ENCODE assay signal across 27 cellular contexts in the genomic region with DNA sequence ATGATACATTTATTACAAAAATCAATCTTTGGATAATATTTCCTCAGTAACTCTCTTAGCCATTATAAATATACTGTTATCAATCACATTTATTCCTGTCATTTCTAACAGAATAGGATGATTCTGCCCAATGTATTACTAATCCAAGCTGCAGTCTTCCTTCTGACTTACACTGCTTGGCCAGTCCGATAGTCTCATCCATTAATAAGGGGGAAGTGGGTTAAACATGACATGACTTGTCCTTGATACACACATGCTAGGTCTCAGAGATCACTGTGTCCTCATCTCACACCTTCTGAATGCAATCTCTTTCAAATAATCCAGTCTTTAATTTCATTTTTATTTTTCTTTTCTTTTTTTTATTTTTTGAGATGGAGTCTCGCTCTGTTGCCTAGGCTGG.
"Had no signal": no experiment of that assay in that cellular context is flagged by ENCODE, and none has a peak within 500 bp of the region (broad histone marks: within the 10 kb centered on the region; RNA-seq: fewer than 3 reads in every experiment).

No MANE protein-coding gene starts in this region.

- H3K4me1 ChIP-seq: adrenal gland, colonic mucosa had no signal

- H3K9me3 ChIP-seq: adrenal gland, ascending aorta, colonic mucosa, esophagus muscularis mucosa, gastroesophageal sphincter, heart right ventricle had no signal

- H3K4me3 ChIP-seq: adrenal gland, ascending aorta, colonic mucosa, esophagus muscularis mucosa, gastroesophageal sphincter, heart right ventricle had no signal

- ATAC-seq: activated CD4-positive, alpha-beta T cell treated with anti-CD3 and anti-CD28 coated beads for 36 hours; activated CD8-positive, alpha-beta memory T cell treated with anti-CD3 and anti-CD28 coated beads, Interleukin-2, amount 10 ng/mL, durations not matched to agents 7 days and 5 days; activated CD8-positive, alpha-beta T cell treated with anti-CD3 and anti-CD28 coated beads, Interleukin-2, amount 10 ng/mL, durations not matched to agents 7 days and 5 days; activated naive CD8-positive, alpha-beta T cell treated with anti-CD3 and anti-CD28 coated beads, Interleukin-2, amount 50 U/mL, for 24 hours; gastroesophageal sphincter; heart right ventricle had no signal

- H3K36me3 ChIP-seq: adrenal gland, ascending aorta, colonic mucosa, esophagus muscularis mucosa, gastroesophageal sphincter, heart right ventricle had no signal

- DNase-seq: activated CD4-positive, alpha-beta memory T cell treated with anti-CD3 and anti-CD28 coated beads for 36 hours; activated CD4-positive, alpha-beta T cell treated with anti-CD3 and anti-CD28 coated beads for 36 hours; activated CD4-positive, CD25-positive, alpha-beta regulatory T cell; activated CD4-positive, CD25-positive, alpha-beta regulatory T cell treated with anti-CD3 and anti-CD28 coated beads, Interleukin-2, amount 50 U/mL, for 72 hours; activated CD8-positive, alpha-beta memory T cell treated with anti-CD3 and anti-CD28 coated beads, Interleukin-2, amount 10 ng/mL, durations not matched to agents 7 days and 5 days; activated CD8-positive, alpha-beta memory T cell treated with anti-CD3 and anti-CD28 coated beads, Interleukin-2, amount 50 U/mL, for 4 hours; activated CD8-positive, alpha-beta T cell treated with anti-CD3 and anti-CD28 coated beads, Interleukin-2, amount 10 ng/mL, durations not matched to agents 7 days and 5 days; activated effector memory CD4-positive, alpha-beta T cell treated with anti-CD3 and anti-CD28 coated beads, Interleukin-2, amount 50 U/mL, for 16 hours; activated naive CD4-positive, alpha-beta T cell treated with anti-CD3 and anti-CD28 coated beads for 36 hours; activated naive CD8-positive, alpha-beta T cell treated with anti-CD3 and anti-CD28 coated beads for 36 hours; activated naive CD8-positive, alpha-beta T cell treated with anti-CD3 and anti-CD28 coated beads, Interleukin-2, amount 50 U/mL, for 24 hours; activated T-cell treated with anti-CD3 and anti-CD28 coated beads, Interleukin-2, amount 50 U/mL, for 1 hour; activated T-cell treated with anti-CD3 and anti-CD28 coated beads, Interleukin-2, amount 50 U/mL, for 48 hours; adrenal gland; amygdala; caudate nucleus; colonic mucosa; effector CD8-positive, alpha-beta T cell; erythroblast; foreskin melanocyte; heart right ventricle; T-helper 2 cell had no signal

- H3K27ac ChIP-seq: adrenal gland, ascending aorta, colonic mucosa, esophagus muscularis mucosa, gastroesophageal sphincter, heart right ventricle had no signal

- FAIRE-seq: endometrium, endothelial cell of umbilical vein had no signal

- H3K27me3 ChIP-seq: adrenal gland, ascending aorta, colonic mucosa, esophagus muscularis mucosa, gastroesophageal sphincter, heart right ventricle had no signal
